Comparison of ENCODE assay signal across 1 cellular context in the genomic region with DNA sequence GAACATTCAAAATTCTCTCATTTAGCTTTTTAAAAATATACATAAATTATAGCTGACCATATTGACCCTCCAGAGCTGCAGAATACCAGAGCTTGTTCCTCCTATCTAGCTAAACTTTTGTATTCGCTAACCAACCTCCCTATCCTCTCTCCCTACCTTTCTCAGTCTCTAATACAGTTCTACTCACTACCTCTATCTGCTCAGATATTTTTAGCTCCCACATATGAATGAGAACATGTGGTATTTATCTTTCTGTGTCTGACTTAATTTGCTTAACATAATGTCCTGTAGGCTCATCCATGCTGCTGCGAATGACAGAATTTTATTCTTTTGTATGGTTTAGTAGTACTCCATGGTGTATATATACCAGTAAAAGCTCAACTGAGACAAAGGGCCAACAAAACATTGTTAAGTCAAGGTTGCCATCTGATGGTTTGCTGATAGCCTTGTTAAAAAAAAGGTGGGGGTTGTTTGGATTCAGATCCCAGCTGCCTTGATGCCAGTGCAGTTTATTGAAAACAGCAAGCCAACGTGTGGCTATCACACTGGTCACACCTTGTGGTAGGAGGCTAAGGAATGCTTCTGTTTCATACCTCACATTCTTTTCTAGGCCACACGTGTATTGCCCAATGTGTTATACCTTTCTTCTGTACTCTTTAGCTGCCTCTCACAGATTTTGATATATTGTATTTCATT.
TF ChIP-seq lines count a peak whose summit lies in the region.

No MANE protein-coding gene starts in this region.

TF ChIP-seq in SK-N-SH treated with all-trans-retinoic acid at 6 μM for 48 hours, 23 proteins besides CTCF, POLR2A, EP300 and RAD21:
- TF ChIP-seq ISL1 (CRISPR knock-in tag; IDR thresholded peaks at IDR 0.05) (no peak), ARNTL (CRISPR knock-in tag; IDR thresholded peaks at IDR 0.05; ENCODE audit: borderline replicate concordance, low read depth) (no peak), OSR1 (CRISPR knock-in tag; IDR thresholded peaks at IDR 0.05) (no peak), ZNF565 (CRISPR knock-in tag; conservative IDR thresholded peaks at IDR 0.05; ENCODE audit: low read depth) (no peak), ZFP3 (CRISPR knock-in tag; IDR thresholded peaks at IDR 0.05) (no peak), PPARA (CRISPR knock-in tag; IDR thresholded peaks at IDR 0.05; ENCODE audit: borderline replicate concordance) (no peak), SNAI2 (CRISPR knock-in tag; IDR thresholded peaks at IDR 0.05) (no peak), TOX (CRISPR knock-in tag; IDR thresholded peaks at IDR 0.05; ENCODE audit: borderline replicate concordance) (no peak), ZC3H10 (CRISPR knock-in tag; IDR thresholded peaks at IDR 0.05) (no peak), BACH2 (CRISPR knock-in tag; IDR thresholded peaks at IDR 0.05; ENCODE audit: borderline replicate concordance) (no peak), ZNF70 (CRISPR knock-in tag; IDR thresholded peaks at IDR 0.05) (no peak), CSDC2 (CRISPR knock-in tag; IDR thresholded peaks at IDR 0.05) (no peak), ESRRG (CRISPR knock-in tag; IDR thresholded peaks at IDR 0.05) (no peak), ZFP30 (CRISPR knock-in tag; IDR thresholded peaks at IDR 0.05) (no peak), RARB (CRISPR knock-in tag; IDR thresholded peaks at IDR 0.05) (no peak), GLIS3 (CRISPR knock-in tag; IDR thresholded peaks at IDR 0.05) (no peak), ZNF8 (CRISPR knock-in tag; IDR thresholded peaks at IDR 0.05) (no peak)
- TF ChIP-seq, protein P1, sequence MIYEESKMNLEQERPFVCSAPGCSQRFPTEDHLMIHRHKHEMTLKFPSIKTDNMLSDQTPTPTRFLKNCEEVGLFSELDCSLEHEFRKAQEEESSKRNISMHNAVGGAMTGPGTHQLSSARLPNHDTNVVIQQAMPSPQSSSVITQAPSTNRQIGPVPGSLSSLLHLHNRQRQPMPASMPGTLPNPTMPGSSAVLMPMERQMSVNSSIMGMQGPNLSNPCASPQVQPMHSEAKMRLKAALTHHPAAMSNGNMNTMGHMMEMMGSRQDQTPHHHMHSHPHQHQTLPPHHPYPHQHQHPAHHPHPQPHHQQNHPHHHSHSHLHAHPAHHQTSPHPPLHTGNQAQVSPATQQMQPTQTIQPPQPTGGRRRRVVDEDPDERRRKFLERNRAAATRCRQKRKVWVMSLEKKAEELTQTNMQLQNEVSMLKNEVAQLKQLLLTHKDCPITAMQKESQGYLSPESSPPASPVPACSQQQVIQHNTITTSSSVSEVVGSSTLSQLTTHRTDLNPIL (CRISPR knock-in tag; IDR thresholded peaks at IDR 0.05; ENCODE audit: low read depth), result no peak
- TF ChIP-seq, protein P2, sequence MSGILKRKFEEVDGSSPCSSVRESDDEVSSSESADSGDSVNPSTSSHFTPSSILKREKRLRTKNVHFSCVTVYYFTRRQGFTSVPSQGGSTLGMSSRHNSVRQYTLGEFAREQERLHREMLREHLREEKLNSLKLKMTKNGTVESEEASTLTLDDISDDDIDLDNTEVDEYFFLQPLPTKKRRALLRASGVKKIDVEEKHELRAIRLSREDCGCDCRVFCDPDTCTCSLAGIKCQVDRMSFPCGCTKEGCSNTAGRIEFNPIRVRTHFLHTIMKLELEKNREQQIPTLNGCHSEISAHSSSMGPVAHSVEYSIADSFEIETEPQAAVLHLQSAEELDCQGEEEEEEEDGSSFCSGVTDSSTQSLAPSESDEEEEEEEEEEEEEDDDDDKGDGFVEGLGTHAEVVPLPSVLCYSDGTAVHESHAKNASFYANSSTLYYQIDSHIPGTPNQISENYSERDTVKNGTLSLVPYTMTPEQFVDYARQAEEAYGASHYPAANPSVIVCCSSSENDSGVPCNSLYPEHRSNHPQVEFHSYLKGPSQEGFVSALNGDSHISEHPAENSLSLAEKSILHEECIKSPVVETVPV (CRISPR knock-in tag; IDR thresholded peaks at IDR 0.05), result no peak
- TF ChIP-seq, protein P3, sequence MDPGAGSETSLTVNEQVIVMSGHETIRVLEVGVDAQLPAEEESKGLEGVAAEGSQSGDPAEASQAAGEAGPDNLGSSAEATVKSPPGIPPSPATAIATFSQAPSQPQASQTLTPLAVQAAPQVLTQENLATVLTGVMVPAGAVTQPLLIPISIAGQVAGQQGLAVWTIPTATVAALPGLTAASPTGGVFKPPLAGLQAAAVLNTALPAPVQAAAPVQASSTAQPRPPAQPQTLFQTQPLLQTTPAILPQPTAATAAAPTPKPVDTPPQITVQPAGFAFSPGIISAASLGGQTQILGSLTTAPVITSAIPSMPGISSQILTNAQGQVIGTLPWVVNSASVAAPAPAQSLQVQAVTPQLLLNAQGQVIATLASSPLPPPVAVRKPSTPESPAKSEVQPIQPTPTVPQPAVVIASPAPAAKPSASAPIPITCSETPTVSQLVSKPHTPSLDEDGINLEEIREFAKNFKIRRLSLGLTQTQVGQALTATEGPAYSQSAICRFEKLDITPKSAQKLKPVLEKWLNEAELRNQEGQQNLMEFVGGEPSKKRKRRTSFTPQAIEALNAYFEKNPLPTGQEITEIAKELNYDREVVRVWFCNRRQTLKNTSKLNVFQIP (CRISPR knock-in tag; IDR thresholded peaks at IDR 0.05; ENCODE audit: borderline replicate concordance, low read depth), result no peak
